8 cellular contexts compared by ENCODE assay signal in the genomic region with DNA sequence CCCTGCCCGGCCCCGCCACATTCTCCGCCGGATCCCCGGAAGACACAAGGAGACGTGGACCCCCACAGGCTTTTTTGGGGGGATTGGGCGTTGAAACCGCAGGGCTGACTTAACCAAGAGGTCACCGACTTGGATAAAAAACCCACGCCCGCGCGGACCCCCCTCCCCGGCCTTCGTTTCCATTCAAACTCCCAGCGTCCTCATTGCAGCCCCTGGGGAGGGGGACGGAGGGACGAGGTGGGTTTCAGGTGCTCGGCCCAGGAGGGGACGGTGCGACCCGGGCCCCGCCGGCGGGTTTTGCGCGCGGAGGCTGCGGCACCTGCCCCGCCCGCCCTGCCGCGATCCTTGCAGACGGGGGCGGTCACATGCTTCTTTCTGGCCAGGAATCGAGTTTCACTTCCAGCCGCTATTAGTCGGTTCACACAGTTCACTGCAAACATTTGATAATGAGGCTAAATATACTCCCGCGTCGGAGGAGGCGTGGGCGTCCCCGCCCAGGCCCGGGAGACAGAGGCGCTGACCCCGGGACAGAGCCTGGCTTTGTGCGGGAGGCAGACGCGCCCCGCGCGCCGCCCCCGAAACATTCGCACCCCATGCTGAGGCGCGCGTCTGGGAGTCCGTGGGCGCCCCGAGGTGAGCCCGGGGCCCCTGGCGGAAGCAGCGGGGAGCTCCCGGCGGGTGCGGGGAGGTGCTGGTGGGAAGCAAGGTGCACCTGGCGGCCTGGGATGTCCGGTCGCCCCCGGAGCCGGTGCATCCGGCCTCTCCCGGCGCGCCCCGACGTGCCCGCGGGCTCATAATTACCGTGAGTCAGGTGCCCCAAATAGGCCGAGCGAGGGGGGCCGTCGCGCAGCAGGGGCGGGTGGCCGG. TPM values are rescaled to one million over a fixed set of nuclear protein-coding genes. Genes with fewer than 3 reads are reported as not detected.
DNase-seq lines count a peak whose midpoint lies in the region; ATAC-seq and TF ChIP-seq lines count a peak whose summit lies in the region.

No MANE protein-coding gene starts in this region.

- no peak overlapping the region; the same call in 1 of the 2 replicates for H3K9ac ChIP-seq in GM23248

- H3K79me2 ChIP-seq in GM23248 (ENCODE audit: insufficient read depth): no peaks in the 10 kb centered on the region

- WGBS in GM23248 (ENCODE audit: low coverage in 1 of 2, low lambda C conversion rate in 2 of 2, missing lambda C conversion rate in 2 of 2), 2 experiments: 3 to 5% methylated on average over 56 to 68 of the region's 89 CpGs
- WGBS in thymus: 1% methylated on average over 89 of the region's 89 CpGs

- DNase-seq in CD14-positive monocyte (ENCODE audit: low spot score): no peak
- peak; percentile 60 for DNase-seq in GM23248
- DNase-seq in RPMI7951 (ENCODE audit: low read depth): peak; percentile 65
- DNase-seq in dorsolateral prefrontal cortex: peak in 2 of 10 donors; percentile 53 to 65
- DNase-seq in lung microvascular endothelial cell (ENCODE audit: low read depth in 2 of 2): peak; percentile 60 to 61

- H3K9me3 Mint-ChIP-seq in CD14-positive monocyte: peaks cover 0 to 18% (median 3%) of the 10 kb centered on the region in 7 donors

- peak overlapping the region; percentile 53 for H3K4me3 ChIP-seq in GM23248
- H3K4me3 ChIP-seq in dorsolateral prefrontal cortex: peak overlapping the region; percentile 18 to 95 (median 50)
- peak overlapping the region; percentile 34 for H3K4me3 ChIP-seq in thymus (ENCODE audit: low read length)

- no peaks in the 10 kb centered on the region for H4K20me1 ChIP-seq in GM23248 (ENCODE audit: insufficient read depth)

- peak overlapping the region in 1 of 7 donors; percentile 36 for H3K27ac Mint-ChIP-seq in CD14-positive monocyte

- H3K27me3 ChIP-seq in GM23248 (replicated peaks; ENCODE audit: insufficient read depth) (peaks cover 33% of the 10 kb centered on the region), dorsolateral prefrontal cortex (peaks cover 0 to 21% (median 0%) of the 10 kb centered on the region in 45 donors), thymus (ENCODE audit: control insufficient read depth, insufficient read depth) (peaks cover 77% of the 10 kb centered on the region)

- peak overlapping the region; percentile 65 for H3K4me2 ChIP-seq in GM23248 (ENCODE audit: unreplicated experiment)

- H3K4me1 ChIP-seq in GM23248 (ENCODE audit: insufficient read depth): no peaks in the 10 kb centered on the region
- peaks cover 6% of the 10 kb centered on the region for H3K4me1 ChIP-seq in thymus (ENCODE audit: control insufficient read depth, insufficient read depth, low read length)

- in situ Hi-C loops in GM23248 (cut with MboI): no loop called here

- no peak overlapping the region for H2AFZ ChIP-seq in GM23248

- peak overlapping the region; percentile 64 to 87 for H3K4me3 Mint-ChIP-seq in CD14-positive monocyte

- H3K36me3 Mint-ChIP-seq in CD14-positive monocyte: no peaks in the 10 kb centered on the region

- H3K9me2 ChIP-seq in GM23248 (ENCODE audit: insufficient read depth): no peaks in the 10 kb centered on the region

- H3K36me3 ChIP-seq in GM23248 (ENCODE audit: low read depth) (no peaks in the 10 kb centered on the region), thymus (ENCODE audit: control insufficient read depth, insufficient read depth) (no peaks in the 10 kb centered on the region)

- H3K4me1 Mint-ChIP-seq in CD14-positive monocyte: peaks cover 10% of the 10 kb centered on the region

- H3F3A ChIP-seq in GM23248 (ENCODE audit: insufficient read depth): no peaks in the 10 kb centered on the region

- ATAC-seq in GM21528 (IDR thresholded peaks at IDR 0.05; ENCODE audit: low FRiP score, unreplicated experiment) (no peak), HG03196 (IDR thresholded peaks at IDR 0.05; ENCODE audit: unreplicated experiment) (no peak)

- H3K27ac ChIP-seq in GM23248: no peak overlapping the region
- H3K27ac ChIP-seq in dorsolateral prefrontal cortex: peak overlapping the region in 7 of 59 donors; percentile 7 to 60 (median 25)
- H3K27ac ChIP-seq in thymus (ENCODE audit: low read depth): no peak overlapping the region

- TF ChIP-seq CTCF in CD14-positive monocyte (IDR thresholded peaks at IDR 0.05) (no peak), dorsolateral prefrontal cortex (IDR thresholded peaks at IDR 0.05 in 54 of 56, conservative IDR thresholded peaks at IDR 0.05 in 2 of 56; ENCODE audit: low read depth in 1 of 56, partially characterized antibody in 56 of 56) (peak in 2 of 56 donors; percentile 4 to 12)

- peaks cover 57 to 73% (median 64%) of the 10 kb centered on the region in 3 donors for H3K27me3 Mint-ChIP-seq in CD14-positive monocyte (ENCODE audit: low read depth in 3 of 3)

- intact Hi-C loops in CD14-positive monocyte (cut with micrococcal nuclease): no loop called here
- intact Hi-C loops in dorsolateral prefrontal cortex (cut with DNase I): loop anchor here (2.0 to 10.0 kb wide), 5 partner anchors 68 to 252 kb away; partner anchors contain the start of genes DNAAF5 (in 1 of the 2) and PRKAR1B (in 1 of the 2)

- H3K9me3 ChIP-seq in GM23248 (ENCODE audit: low read depth) (no peaks in the 10 kb centered on the region), thymus (ENCODE audit: control insufficient read depth) (no peaks in the 10 kb centered on the region)

RNA-seq across cellular contexts. Expression of gene PDGFA, which starts 2.7 kb away (rescaled TPM):
- under 1 TPM in 1 of 2 donors, not detected in 1; 0.29 TPM for polyA plus RNA-seq in CD14-positive monocyte
- total RNA-seq in GM23248 (2014; rRNA removed; shearing (Covaris generic)): 8.4 and 9.4 TPM in 2 replicates
- polyA plus RNA-seq in GM23248 (2016; fragmentation: Nextera tagmentation; extraction: Ambion mirVana): 4.7 and 5.1 TPM in 2 replicates
- 48.1 and 54.1 TPM in 2 replicates for total RNA-seq in RPMI7951 (2014; rRNA removed; shearing (Covaris generic))
- total RNA-seq in dorsolateral prefrontal cortex: 100 to 1,000 TPM in 1 of 120 experiments, 10 to 100 TPM in 119; 30.5 to 103 (median 48.6) TPM
- total RNA-seq in lung microvascular endothelial cell: 46.2 and 94.8 TPM in 2 replicates
- polyA plus RNA-seq in thymus: 15.1 TPM

Comparison
In these comparisons a context has a peak if more than half of its experiments do, and no peak if none do; other contexts are left out.
1. intact Hi-C loops: an anchor here in dorsolateral prefrontal cortex (2.0 to 10.0 kb wide); none called in CD14-positive monocyte.